In the genomic region with DNA sequence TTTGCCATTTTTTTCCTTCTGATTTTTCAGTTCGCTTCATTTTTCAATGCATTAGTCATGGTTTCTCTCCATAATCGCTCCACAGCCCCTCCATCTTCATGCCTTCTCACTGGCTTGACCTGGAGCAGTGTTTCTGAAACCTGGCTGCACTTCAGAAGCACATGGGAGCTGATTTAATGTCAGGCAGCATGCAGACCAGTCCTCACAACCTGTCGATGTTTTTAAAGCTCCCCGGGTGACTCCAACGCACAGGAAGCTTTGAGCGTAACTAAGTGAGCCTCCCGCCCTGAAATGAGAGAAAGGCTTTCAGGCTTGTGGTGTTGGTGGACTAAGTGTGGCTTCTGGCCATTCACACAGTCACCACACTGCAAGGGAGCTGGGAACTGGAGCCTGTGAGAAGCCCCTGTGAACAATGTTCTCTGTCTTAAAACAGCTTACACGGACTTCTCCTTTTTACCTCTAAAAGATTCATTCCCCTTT, we compare ENCODE assay signal across 8 cellular contexts. TPM values are rescaled to one million over a fixed set of nuclear protein-coding genes. Genes with fewer than 3 reads are reported as not detected.
DNase-seq lines count a peak whose midpoint lies in the region; ATAC-seq and TF ChIP-seq lines count a peak whose summit lies in the region.

No MANE protein-coding gene starts in this region.

- H3K36me3 ChIP-seq in mesodermal cell (ENCODE audit: control insufficient read depth, insufficient read depth, low read length) (no peaks in the 10 kb centered on the region), PC-9 (ENCODE audit: low read depth) (no peaks in the 10 kb centered on the region), vagina (peaks cover 0 to 5% of the 10 kb centered on the region in 2 donors)

- 49 to 62% methylated on average over 8 of the region's 8 CpGs for WGBS in mesodermal cell (ENCODE audit: insufficient coverage in 2 of 2), 2 experiments

- H3K4me1 ChIP-seq in mesodermal cell (ENCODE audit: control insufficient read depth, insufficient read depth, low read length, poor library complexity, severe bottlenecking) (no peaks in the 10 kb centered on the region), PC-9 (replicated peaks; ENCODE audit: insufficient read depth) (peaks cover 11% of the 10 kb centered on the region), vagina (no peaks in the 10 kb centered on the region)

- TF ChIP-seq POLR2A in vagina (IDR thresholded peaks at IDR 0.05) = no peak

- ATAC-seq in stimulated activated naive CD8-positive, alpha-beta T cell treated with anti-CD3 and anti-CD28 coated beads, Interleukin-15, Interleukin-2, amounts not matched to agents 100 U/mL and 50 U/mL, for 24 hours = no peak
- no peak for ATAC-seq in HG03442 (IDR thresholded peaks at IDR 0.05; ENCODE audit: unreplicated experiment)

- peaks cover 24% of the 10 kb centered on the region for H3F3A ChIP-seq in PC-9 (ENCODE audit: insufficient read depth, low read depth)

- POLR2A ChIA-PET in PC-9 (lab: Charles Lee; ENCODE audit: unreplicated experiment) = interaction anchor here (0.5 kb wide), 1 partner anchor 22 kb away, joined by 4 read pairs; no protein-coding TSS in a partner anchor

- H2AFZ ChIP-seq in PC-9 = no peak overlapping the region

- no TSS peak for BruUV-seq in PC-9 (replicated peaks; lab: Mats Ljungman, UMichigan)

- H3K27ac ChIP-seq in mesodermal cell (ENCODE audit: low read depth, low read length, severe bottlenecking) = peak overlapping the region; percentile 30
- H3K27ac ChIP-seq in PC-9 = no peak overlapping the region
- H3K27ac ChIP-seq in vagina = no peak overlapping the region

- no peaks in the 10 kb centered on the region for H3K79me2 ChIP-seq in PC-9 (ENCODE audit: low read depth)

- no peaks in the 10 kb centered on the region for H4K20me1 ChIP-seq in PC-9 (ENCODE audit: insufficient read depth)

- no peak overlapping the region for H3K4me2 ChIP-seq in PC-9

- no peak overlapping the region for H3K4me3 ChIP-seq in mesodermal cell (ENCODE audit: extremely low read depth, insufficient read depth, low read length, poor library complexity, severe bottlenecking)
- H3K4me3 ChIP-seq in PC-9 = no peak overlapping the region
- H3K4me3 ChIP-seq in vagina = no peak overlapping the region

- H3K9me3 ChIP-seq in mesodermal cell (ENCODE audit: control insufficient read depth, low read length) (no peaks in the 10 kb centered on the region), PC-9 (ENCODE audit: insufficient read depth, low read depth) (no peaks in the 10 kb centered on the region), vagina (no peaks in the 10 kb centered on the region)

- CTCF ChIA-PET in PC-9 (lab: Charles Lee) = no interaction called here

- intact Hi-C loops in PC-9 (cut with micrococcal nuclease; ENCODE audit: unreplicated experiment) = no loop called here
- intact Hi-C loops in vagina (cut with DNase I) = no loop called here

- TF ChIP-seq CTCF in PC-9 (conservative IDR thresholded peaks at IDR 0.05) (no peak), vagina (IDR thresholded peaks at IDR 0.05) (no peak)

- H3K9me2 ChIP-seq in PC-9 (ENCODE audit: insufficient read depth) = no peaks in the 10 kb centered on the region

- peak; percentile 6 for DNase-seq in DMS53 treated with DMSO at 0.1 percent for 48 hours (lab: John Stamatoyannopoulos, UW; ENCODE audit: unreplicated experiment)
- DNase-seq in Kasumi-1 (lab: John Stamatoyannopoulos, UW) = peak; percentile 6 to 24
- peak; percentile 11 for DNase-seq in amniotic stem cell (lab: John Stamatoyannopoulos, UW)
- no peak for DNase-seq in PC-9
- DNase-seq in vagina (ENCODE audit: extremely low spot score in 2 of 2) = no peak
- DNase-seq in stimulated activated naive CD8-positive, alpha-beta T cell treated with anti-CD3 and anti-CD28 coated beads, Interleukin-15, Interleukin-2, amounts not matched to agents 100 U/mL and 50 U/mL, for 24 hours = no peak

- H3K27me3 ChIP-seq in PC-9 (ENCODE audit: insufficient read depth, low read depth) (no peaks in the 10 kb centered on the region), vagina (no peaks in the 10 kb centered on the region)

RNA-seq across cellular contexts. Expression of a gene that starts 16.8 kb away (rescaled TPM):
- 38.3 TPM for polyA plus RNA-seq in mesodermal cell (2013, experiment 1 of 2)
- 33.9 TPM for polyA plus RNA-seq in mesodermal cell (2013, experiment 2 of 2)
- total RNA-seq in PC-9 (2021) (62.4 and 66.9 TPM in 2 replicates), vagina (40.8 TPM)

RNA-seq across cellular contexts. Expression of a gene that starts 31.7 kb away (rescaled TPM):
- 23.8 TPM for polyA plus RNA-seq in mesodermal cell (2013, experiment 1 of 2)
- 11.4 TPM for polyA plus RNA-seq in mesodermal cell (2013, experiment 2 of 2)
- 16.9 and 19.0 TPM in 2 replicates for total RNA-seq in PC-9 (2021)
- 11.3 TPM for total RNA-seq in vagina

RNA-seq across cellular contexts. Expression of a gene that starts 31.9 kb away (rescaled TPM):
- polyA plus RNA-seq in mesodermal cell (2013, experiment 1 of 2) = 23.8 TPM
- 22.6 TPM for polyA plus RNA-seq in mesodermal cell (2013, experiment 2 of 2)
- total RNA-seq in PC-9 (2021) = 44.5 and 61.7 TPM in 2 replicates
- 15.5 TPM for total RNA-seq in vagina

RNA-seq across cellular contexts. Expression of a gene that starts 37.7 kb away (rescaled TPM):
- 0.52 TPM for polyA plus RNA-seq in mesodermal cell (2013, experiment 1 of 2)
- 0.46 TPM for polyA plus RNA-seq in mesodermal cell (2013, experiment 2 of 2)
- total RNA-seq in PC-9 (2021) (3.5 and 4.9 TPM in 2 replicates), vagina (6.1 TPM)

Comparison
In these comparisons a context has a peak if more than half of its experiments do, and no peak if none do; other contexts are left out.
1. DNase-seq: peak in DMS53 treated with DMSO at 0.1 percent for 48 hours (single experiment), Kasumi-1 (2 of 2) and amniotic stem cell (single experiment); none in PC-9 (0 of 2), vagina (0 of 2) and stimulated activated naive CD8-positive, alpha-beta T cell treated with anti-CD3 and anti-CD28 coated beads, Interleukin-15, Interleukin-2, amounts not matched to agents 100 U/mL and 50 U/mL, for 24 hours (single experiment).